In genomic region chr12:40054554-40055226, GRCh38 we compare ENCODE assay signal across 10 cellular contexts. TPM values are rescaled to one million over a fixed set of nuclear protein-coding genes. Genes with fewer than 3 reads are reported as not detected.
DNase-seq lines count a peak whose midpoint lies in the region; ATAC-seq lines count a peak whose summit lies in the region.
"Had no signal": no experiment of that assay in that cellular context is flagged by ENCODE, and none has a peak within 500 bp of the region (broad histone marks: within the 10 kb centered on the region; RNA-seq: fewer than 3 reads in every experiment).

No MANE protein-coding gene starts in this region.

- intact Hi-C loops in Right ventricle myocardium superior (cut with DNase I) = no loop called here

- peak overlapping the region; percentile 29; the same call in 1 of the 2 replicates for H3K4me3 ChIP-seq in SK-N-MC
- no peak overlapping the region for H3K4me3 ChIP-seq in rectal smooth muscle tissue (ENCODE audit: low read length)

- peak; percentile 39 for DNase-seq in ELR (ENCODE audit: low read depth)
- DNase-seq in SK-N-MC (ENCODE audit: low read depth, low spot score) = peak; percentile 12
- peak; percentile 50 for DNase-seq in Right ventricle myocardium superior
- DNase-seq in NOMO-1 treated with DMSO at 0.1 percent for 48 hours (lab: John Stamatoyannopoulos, UW; ENCODE audit: unreplicated experiment) = no peak
- no peak for DNase-seq in NCI-H2171 treated with DMSO at 0.1 percent for 48 hours (lab: John Stamatoyannopoulos, UW)
- no peak for DNase-seq in NK-92 treated with Interleukin-12 subunit alpha and Interleukin-12 subunit beta, amount 100 ng/mL, for 24 hours (lab: John Stamatoyannopoulos, UW)
- no peak for DNase-seq in stimulated activated naive CD4-positive, alpha-beta T cell treated with Interleukin-2 at 50 U/mL for 16 hours (lab: John Stamatoyannopoulos, UW)
- DNase-seq: natural killer cell, NCI-H2171 had no signal

- peaks cover 6% of the 10 kb centered on the region for H3K4me1 ChIP-seq in rectal smooth muscle tissue (ENCODE audit: control insufficient read depth, insufficient read depth, low read length)

- no peaks in the 10 kb centered on the region for H3K27me3 ChIP-seq in rectal smooth muscle tissue (ENCODE audit: control insufficient read depth, insufficient read depth, low read length)

- H3K36me3 ChIP-seq in SK-N-MC (ENCODE audit: insufficient read depth, low read length) (no peaks in the 10 kb centered on the region), rectal smooth muscle tissue (ENCODE audit: control insufficient read depth, insufficient read depth, low read length) (no peaks in the 10 kb centered on the region)

- no peak overlapping the region for H3K9ac ChIP-seq in SK-N-MC (ENCODE audit: insufficient read length)
- H3K9ac ChIP-seq in rectal smooth muscle tissue (ENCODE audit: low read length) = no peak overlapping the region

- no peaks in the 10 kb centered on the region for H3K9me3 ChIP-seq in SK-N-MC (ENCODE audit: low read depth, low read length)

- ATAC-seq in Right ventricle myocardium superior (ENCODE audit: poor library complexity) = peak; percentile 79
- ATAC-seq: natural killer cell had no signal

- H3K27ac ChIP-seq in SK-N-MC (peak overlapping the region; percentile 63; the same call in 1 of the 2 replicates), rectal smooth muscle tissue (ENCODE audit: low read depth, low read length) (peak overlapping the region; percentile 74)

RNA-seq across cellular contexts. Expression of gene SLC2A13, which starts 51.2 kb away (rescaled TPM):
- total RNA-seq in Right ventricle myocardium superior = 6.6 TPM

Comparison
In these comparisons a context has a peak if more than half of its experiments do, and no peak if none do; other contexts are left out.
1. DNase-seq: peak in ELR (single experiment), SK-N-MC (single experiment) and Right ventricle myocardium superior (single experiment); none in NOMO-1 treated with DMSO at 0.1 percent for 48 hours (single experiment), NCI-H2171 treated with DMSO at 0.1 percent for 48 hours (single experiment), NK-92 treated with Interleukin-12 subunit alpha and Interleukin-12 subunit beta, amount 100 ng/mL, for 24 hours (single experiment) and stimulated activated naive CD4-positive, alpha-beta T cell treated with Interleukin-2 at 50 U/mL for 16 hours (single experiment).